ENCODE assay signal across 13 cellular contexts in the genomic region with DNA sequence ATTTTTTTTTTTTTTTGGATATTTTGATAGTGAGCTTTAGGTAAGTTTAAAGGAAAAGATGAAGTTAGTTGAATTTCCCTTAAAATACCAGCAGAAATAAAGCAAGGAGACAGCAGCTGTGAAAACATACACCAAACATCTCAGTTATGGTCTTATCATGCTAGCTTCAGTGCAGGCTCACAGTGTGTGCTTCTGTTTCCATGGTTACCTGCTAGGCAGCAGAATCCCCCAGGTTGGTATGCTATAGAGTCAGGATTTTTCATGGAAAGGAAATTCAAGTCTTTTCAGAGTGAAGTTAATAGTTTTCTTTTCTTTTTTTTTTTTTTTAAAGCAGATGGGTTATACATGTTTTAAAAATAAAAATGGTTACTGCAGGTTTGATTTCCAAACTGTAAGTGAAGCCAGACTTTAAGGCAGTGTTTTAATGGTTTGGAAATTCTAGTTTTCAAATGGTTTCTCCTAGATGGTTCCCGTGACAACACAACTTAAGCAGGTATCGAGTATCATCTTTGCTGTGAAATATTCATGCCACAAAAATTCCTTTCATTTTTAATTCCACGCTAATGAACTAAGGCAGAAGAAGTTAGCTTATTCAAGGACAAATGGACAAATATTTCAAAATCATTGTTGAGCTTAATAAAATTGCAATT.
DNase-seq lines count a peak whose midpoint lies in the region; ATAC-seq and TF ChIP-seq lines count a peak whose summit lies in the region.
"Had no signal": no experiment of that assay in that cellular context is flagged by ENCODE, and none has a peak within 500 bp of the region (broad histone marks: within the 10 kb centered on the region; RNA-seq: fewer than 3 reads in every experiment).

No MANE protein-coding gene starts in this region.

- H3K36me3 ChIP-seq in endodermal cell (ENCODE audit: control insufficient read depth, insufficient read depth, low read length): no peaks in the 10 kb centered on the region
- H3K36me3 ChIP-seq: right atrium auricular region, stomach had no signal

- H3K27ac ChIP-seq in endodermal cell (ENCODE audit: low read depth, low read length): peak overlapping the region; percentile 76
- H3K27ac ChIP-seq: right atrium auricular region, stomach had no signal

- H3K9me3 Mint-ChIP-seq in endodermal cell: no peaks in the 10 kb centered on the region
- no peaks in the 10 kb centered on the region for H3K9me3 Mint-ChIP-seq in neural crest cell
- peaks cover 0 to 2% of the 10 kb centered on the region in 2 donors for H3K9me3 Mint-ChIP-seq in natural killer cell
- H3K9me3 Mint-ChIP-seq: activated B cell treated with CpG ODN at 0.5 μM for 24 hours had no signal

- DNase-seq in Daoy (ENCODE audit: low read depth): peak; percentile 20
- peak; percentile 81 for DNase-seq in NCI-H748 (lab: John Stamatoyannopoulos, UW; ENCODE audit: unreplicated experiment)
- no peak for DNase-seq in endodermal cell
- DNase-seq in neural crest cell (ENCODE audit: low read depth, low spot score): peak; percentile 10
- DNase-seq in middle frontal gyrus (ENCODE audit: extremely low spot score, low spot score): no peak
- no peak for DNase-seq in HuH-7 (ENCODE audit: low spot score)
- no peak for DNase-seq in posterior cingulate gyrus
- no peak for DNase-seq in natural killer cell
- DNase-seq: activated B cell treated with CpG ODN at 0.5 μM for 24 hours, C1 segment of cervical spinal cord, NCI-H526, stomach had no signal

- H3K9me3 ChIP-seq in endodermal cell (ENCODE audit: control insufficient read depth, low read length): no peaks in the 10 kb centered on the region
- H3K9me3 ChIP-seq: right atrium auricular region, stomach had no signal

- no peaks in the 10 kb centered on the region for H3K27me3 Mint-ChIP-seq in endodermal cell (ENCODE audit: insufficient read depth)
- no peaks in the 10 kb centered on the region for H3K27me3 Mint-ChIP-seq in neural crest cell (ENCODE audit: low read depth)
- H3K27me3 Mint-ChIP-seq in natural killer cell (ENCODE audit: low read depth in 2 of 2): no peaks in the 10 kb centered on the region
- H3K27me3 Mint-ChIP-seq: activated B cell treated with CpG ODN at 0.5 μM for 24 hours had no signal

- H3K4me3 ChIP-seq in endodermal cell (ENCODE audit: low read length): no peak overlapping the region
- H3K4me3 ChIP-seq: right atrium auricular region, stomach had no signal

- H3K27ac Mint-ChIP-seq in endodermal cell (no peak overlapping the region), neural crest cell (ENCODE audit: unreplicated experiment) (peak overlapping the region; percentile 0), natural killer cell (no peak overlapping the region)
- H3K27ac Mint-ChIP-seq: activated B cell treated with CpG ODN at 0.5 μM for 24 hours had no signal

- no peaks in the 10 kb centered on the region for H3K36me3 Mint-ChIP-seq in endodermal cell (ENCODE audit: low read depth)
- no peaks in the 10 kb centered on the region for H3K36me3 Mint-ChIP-seq in neural crest cell (ENCODE audit: low read depth)
- no peaks in the 10 kb centered on the region for H3K36me3 Mint-ChIP-seq in natural killer cell

- H3K27me3 ChIP-seq in endodermal cell (ENCODE audit: control insufficient read depth, insufficient read depth, low read length, poor library complexity, severe bottlenecking): no peaks in the 10 kb centered on the region
- H3K27me3 ChIP-seq: right atrium auricular region, stomach had no signal

- 84 to 91% methylated on average over 3 of the region's 3 CpGs for WGBS in endodermal cell (ENCODE audit: insufficient coverage in 1 of 2, insufficient read length in 1 of 2), 2 experiments

- no peak for ATAC-seq in natural killer cell

- H3K4me1 Mint-ChIP-seq in endodermal cell: no peaks in the 10 kb centered on the region
- H3K4me1 Mint-ChIP-seq in neural crest cell: peaks cover 23% of the 10 kb centered on the region
- no peaks in the 10 kb centered on the region for H3K4me1 Mint-ChIP-seq in natural killer cell
- H3K4me1 Mint-ChIP-seq: activated B cell treated with CpG ODN at 0.5 μM for 24 hours had no signal

- no peaks in the 10 kb centered on the region for H3K4me1 ChIP-seq in endodermal cell (ENCODE audit: control insufficient read depth, insufficient read depth, low read length)
- H3K4me1 ChIP-seq: right atrium auricular region had no signal

- H3K4me3 Mint-ChIP-seq in endodermal cell (no peak overlapping the region), neural crest cell (peak overlapping the region; percentile 52), natural killer cell (no peak overlapping the region)
- H3K4me3 Mint-ChIP-seq: activated B cell treated with CpG ODN at 0.5 μM for 24 hours had no signal

- intact Hi-C loops in posterior cingulate gyrus (cut with DNase I): no loop called here
- intact Hi-C loops in natural killer cell (cut with micrococcal nuclease): no loop called here

- H3K9ac ChIP-seq in endodermal cell (ENCODE audit: extremely low read depth, low read length, poor library complexity, severe bottlenecking): no peak overlapping the region

- TF ChIP-seq CTCF in endodermal cell (conservative IDR thresholded peaks at IDR 0.05) (no peak), neural crest cell (conservative IDR thresholded peaks at IDR 0.05) (no peak), natural killer cell (IDR thresholded peaks at IDR 0.05) (no peak)

Comparison
In these comparisons a context has a peak if more than half of its experiments do, and no peak if none do; other contexts are left out.
1. DNase-seq: peak in Daoy (single experiment), NCI-H748 (single experiment) and neural crest cell (single experiment); none in endodermal cell (single experiment), middle frontal gyrus (single experiment), HuH-7 (single experiment), posterior cingulate gyrus (0 of 10) and natural killer cell (single experiment).